1 cellular context compared by ENCODE assay signal in the genomic region with DNA sequence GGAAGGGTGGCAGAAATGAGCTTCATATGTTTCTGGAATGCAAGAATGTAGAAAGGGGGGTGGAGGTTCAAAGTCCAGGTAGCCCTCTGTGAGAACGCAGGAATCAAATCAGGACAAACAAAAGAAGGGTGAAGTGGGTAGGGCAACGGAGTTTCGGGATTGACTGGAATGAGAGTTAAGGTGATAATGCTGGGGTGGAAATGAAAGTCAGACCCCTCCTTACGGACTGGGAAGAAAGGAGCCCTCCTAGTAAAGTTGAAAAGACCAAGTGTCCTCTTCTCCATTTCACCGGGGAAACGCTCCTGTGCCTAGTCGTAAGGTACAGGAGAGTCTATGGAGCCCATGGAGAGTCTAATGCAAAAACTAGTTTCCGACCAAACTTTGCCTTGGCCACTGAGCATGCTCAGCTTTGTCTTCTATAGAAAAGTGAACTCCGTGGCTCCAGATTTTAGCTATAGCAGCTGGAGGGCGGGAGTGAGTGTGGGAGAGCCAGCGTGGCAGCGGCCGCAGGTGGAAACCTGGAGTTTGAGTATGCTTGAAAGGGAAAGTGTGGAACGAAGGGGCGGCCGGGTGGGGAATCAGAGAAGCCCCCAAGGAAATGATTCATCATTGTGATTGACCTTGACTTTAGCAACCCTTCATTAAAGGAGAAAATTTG.
TF ChIP-seq lines count a peak whose summit lies in the region.

No MANE protein-coding gene starts in this region.

TF ChIP-seq in HepG2, 621 proteins besides CTCF, POLR2A, EP300 and RAD21 (continued from another document and continues in another):
- TF ChIP-seq, protein P1, sequence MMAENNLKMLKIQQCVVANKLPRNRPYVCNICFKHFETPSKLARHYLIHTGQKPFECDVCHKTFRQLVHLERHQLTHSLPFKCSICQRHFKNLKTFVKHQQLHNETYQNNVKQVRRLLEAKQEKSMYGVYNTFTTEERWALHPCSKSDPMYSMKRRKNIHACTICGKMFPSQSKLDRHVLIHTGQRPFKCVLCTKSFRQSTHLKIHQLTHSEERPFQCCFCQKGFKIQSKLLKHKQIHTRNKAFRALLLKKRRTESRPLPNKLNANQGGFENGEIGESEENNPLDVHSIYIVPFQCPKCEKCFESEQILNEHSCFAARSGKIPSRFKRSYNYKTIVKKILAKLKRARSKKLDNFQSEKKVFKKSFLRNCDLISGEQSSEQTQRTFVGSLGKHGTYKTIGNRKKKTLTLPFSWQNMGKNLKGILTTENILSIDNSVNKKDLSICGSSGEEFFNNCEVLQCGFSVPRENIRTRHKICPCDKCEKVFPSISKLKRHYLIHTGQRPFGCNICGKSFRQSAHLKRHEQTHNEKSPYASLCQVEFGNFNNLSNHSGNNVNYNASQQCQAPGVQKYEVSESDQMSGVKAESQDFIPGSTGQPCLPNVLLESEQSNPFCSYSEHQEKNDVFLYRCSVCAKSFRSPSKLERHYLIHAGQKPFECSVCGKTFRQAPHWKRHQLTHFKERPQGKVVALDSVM (CRISPR knock-in tag; IDR thresholded peaks at IDR 0.05), result no peak
- TF ChIP-seq ZNF280B (CRISPR knock-in tag; IDR thresholded peaks at IDR 0.05; ENCODE audit: borderline replicate concordance) (no peak), HNRNPLL (IDR thresholded peaks at IDR 0.05; ENCODE audit: low read depth, low read length, poor library complexity, severe bottlenecking) (no peak), ZNF607 (CRISPR knock-in tag; IDR thresholded peaks at IDR 0.05; ENCODE audit: borderline replicate concordance) (no peak), ZNF747 (CRISPR knock-in tag; IDR thresholded peaks at IDR 0.05; ENCODE audit: borderline replicate concordance) (no peak), SOX6 (IDR thresholded peaks at IDR 0.05) (no peak), SOX6 (CRISPR knock-in tag; IDR thresholded peaks at IDR 0.05) (peak; percentile 90), ZNF761 (CRISPR knock-in tag; conservative IDR thresholded peaks at IDR 0.05) (no peak), HNRNPL (IDR thresholded peaks at IDR 0.05; ENCODE audit: low read depth, low read length) (no peak), REPIN1 (CRISPR knock-in tag; IDR thresholded peaks at IDR 0.05; ENCODE audit: borderline replicate concordance, low read depth) (no peak), RFX3 (CRISPR knock-in tag; IDR thresholded peaks at IDR 0.05) (no peak), MXI1 (IDR thresholded peaks at IDR 0.05; ENCODE audit: borderline replicate concordance, low read depth, low read length) (peak; percentile 31; the same call in 1 of the 3 replicates), AHDC1 (CRISPR knock-in tag; IDR thresholded peaks at IDR 0.05; ENCODE audit: borderline replicate concordance) (0 out of 2 replicates have a peak, but pooled peaks have one; percentile 57), ZFP1 (CRISPR knock-in tag; IDR thresholded peaks at IDR 0.05) (peak; percentile 80), TBX2 (CRISPR knock-in tag; IDR thresholded peaks at IDR 0.05; ENCODE audit: borderline replicate concordance) (peak; percentile 42; the same call in 1 of the 2 replicates), ZNF552 (CRISPR knock-in tag; IDR thresholded peaks at IDR 0.05; ENCODE audit: borderline replicate concordance) (no peak), KDM4B (CRISPR knock-in tag; IDR thresholded peaks at IDR 0.05) (peak; percentile 49; the same call in 1 of the 2 replicates), ZKSCAN8 (CRISPR knock-in tag; IDR thresholded peaks at IDR 0.05; ENCODE audit: borderline replicate concordance) (no peak), ZNF616 (CRISPR knock-in tag; IDR thresholded peaks at IDR 0.05; ENCODE audit: low read depth) (no peak), FOXC1 (CRISPR knock-in tag; IDR thresholded peaks at IDR 0.05; ENCODE audit: borderline replicate concordance) (peak; percentile 49; the same call in 1 of the 2 replicates), NRL (CRISPR knock-in tag; IDR thresholded peaks at IDR 0.05; ENCODE audit: borderline replicate concordance) (no peak), ZNF784 (CRISPR knock-in tag; IDR thresholded peaks at IDR 0.05; ENCODE audit: borderline replicate concordance) (no peak), RBM39 (IDR thresholded peaks at IDR 0.05; ENCODE audit: low read depth, low read length, poor library complexity, severe bottlenecking) (no peak), ZBTB37 (CRISPR knock-in tag; IDR thresholded peaks at IDR 0.05) (no peak), MAF1 (CRISPR knock-in tag; IDR thresholded peaks at IDR 0.05; ENCODE audit: borderline replicate concordance) (no peak), MXD1 (CRISPR knock-in tag; IDR thresholded peaks at IDR 0.05) (no peak)
- TF ChIP-seq, protein P2, sequence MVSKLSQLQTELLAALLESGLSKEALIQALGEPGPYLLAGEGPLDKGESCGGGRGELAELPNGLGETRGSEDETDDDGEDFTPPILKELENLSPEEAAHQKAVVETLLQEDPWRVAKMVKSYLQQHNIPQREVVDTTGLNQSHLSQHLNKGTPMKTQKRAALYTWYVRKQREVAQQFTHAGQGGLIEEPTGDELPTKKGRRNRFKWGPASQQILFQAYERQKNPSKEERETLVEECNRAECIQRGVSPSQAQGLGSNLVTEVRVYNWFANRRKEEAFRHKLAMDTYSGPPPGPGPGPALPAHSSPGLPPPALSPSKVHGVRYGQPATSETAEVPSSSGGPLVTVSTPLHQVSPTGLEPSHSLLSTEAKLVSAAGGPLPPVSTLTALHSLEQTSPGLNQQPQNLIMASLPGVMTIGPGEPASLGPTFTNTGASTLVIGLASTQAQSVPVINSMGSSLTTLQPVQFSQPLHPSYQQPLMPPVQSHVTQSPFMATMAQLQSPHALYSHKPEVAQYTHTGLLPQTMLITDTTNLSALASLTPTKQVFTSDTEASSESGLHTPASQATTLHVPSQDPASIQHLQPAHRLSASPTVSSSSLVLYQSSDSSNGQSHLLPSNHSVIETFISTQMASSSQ (IDR thresholded peaks at IDR 0.05; ENCODE audit: low read depth), result no peak
- TF ChIP-seq, protein P2 (CRISPR knock-in tag; IDR thresholded peaks at IDR 0.05; ENCODE audit: borderline replicate concordance), result peak; percentile 56; the same call in 1 of the 2 replicates
- TF ChIP-seq, protein P3, sequence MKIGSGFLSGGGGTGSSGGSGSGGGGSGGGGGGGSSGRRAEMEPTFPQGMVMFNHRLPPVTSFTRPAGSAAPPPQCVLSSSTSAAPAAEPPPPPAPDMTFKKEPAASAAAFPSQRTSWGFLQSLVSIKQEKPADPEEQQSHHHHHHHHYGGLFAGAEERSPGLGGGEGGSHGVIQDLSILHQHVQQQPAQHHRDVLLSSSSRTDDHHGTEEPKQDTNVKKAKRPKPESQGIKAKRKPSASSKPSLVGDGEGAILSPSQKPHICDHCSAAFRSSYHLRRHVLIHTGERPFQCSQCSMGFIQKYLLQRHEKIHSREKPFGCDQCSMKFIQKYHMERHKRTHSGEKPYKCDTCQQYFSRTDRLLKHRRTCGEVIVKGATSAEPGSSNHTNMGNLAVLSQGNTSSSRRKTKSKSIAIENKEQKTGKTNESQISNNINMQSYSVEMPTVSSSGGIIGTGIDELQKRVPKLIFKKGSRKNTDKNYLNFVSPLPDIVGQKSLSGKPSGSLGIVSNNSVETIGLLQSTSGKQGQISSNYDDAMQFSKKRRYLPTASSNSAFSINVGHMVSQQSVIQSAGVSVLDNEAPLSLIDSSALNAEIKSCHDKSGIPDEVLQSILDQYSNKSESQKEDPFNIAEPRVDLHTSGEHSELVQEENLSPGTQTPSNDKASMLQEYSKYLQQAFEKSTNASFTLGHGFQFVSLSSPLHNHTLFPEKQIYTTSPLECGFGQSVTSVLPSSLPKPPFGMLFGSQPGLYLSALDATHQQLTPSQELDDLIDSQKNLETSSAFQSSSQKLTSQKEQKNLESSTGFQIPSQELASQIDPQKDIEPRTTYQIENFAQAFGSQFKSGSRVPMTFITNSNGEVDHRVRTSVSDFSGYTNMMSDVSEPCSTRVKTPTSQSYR (CRISPR knock-in tag; IDR thresholded peaks at IDR 0.05; ENCODE audit: borderline replicate concordance), result peak; percentile 76
- TF ChIP-seq, protein P4, sequence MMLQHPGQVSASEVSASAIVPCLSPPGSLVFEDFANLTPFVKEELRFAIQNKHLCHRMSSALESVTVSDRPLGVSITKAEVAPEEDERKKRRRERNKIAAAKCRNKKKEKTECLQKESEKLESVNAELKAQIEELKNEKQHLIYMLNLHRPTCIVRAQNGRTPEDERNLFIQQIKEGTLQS (CRISPR knock-in tag; IDR thresholded peaks at IDR 0.05), result no peak
- TF ChIP-seq, protein P5, sequence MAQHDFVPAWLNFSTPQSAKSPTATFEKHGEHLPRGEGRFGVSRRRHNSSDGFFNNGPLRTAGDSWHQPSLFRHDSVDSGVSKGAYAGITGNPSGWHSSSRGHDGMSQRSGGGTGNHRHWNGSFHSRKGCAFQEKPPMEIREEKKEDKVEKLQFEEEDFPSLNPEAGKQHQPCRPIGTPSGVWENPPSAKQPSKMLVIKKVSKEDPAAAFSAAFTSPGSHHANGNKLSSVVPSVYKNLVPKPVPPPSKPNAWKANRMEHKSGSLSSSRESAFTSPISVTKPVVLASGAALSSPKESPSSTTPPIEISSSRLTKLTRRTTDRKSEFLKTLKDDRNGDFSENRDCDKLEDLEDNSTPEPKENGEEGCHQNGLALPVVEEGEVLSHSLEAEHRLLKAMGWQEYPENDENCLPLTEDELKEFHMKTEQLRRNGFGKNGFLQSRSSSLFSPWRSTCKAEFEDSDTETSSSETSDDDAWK (CRISPR knock-in tag; IDR thresholded peaks at IDR 0.05), result no peak
